Comparison of ENCODE assay signal across 1 cellular context in genomic region chr3:119990888-119991287, GRCh38.
TF ChIP-seq lines count a peak whose summit lies in the region.

No MANE protein-coding gene starts in this region.

TF ChIP-seq in endothelial cell of umbilical vein, 7 proteins besides CTCF, POLR2A, EP300 and RAD21 (continued from another document):
- TF ChIP-seq MAX (IDR thresholded peaks at IDR 0.05; ENCODE audit: insufficient read depth, insufficient read length) (no peak), EZH2 (IDR thresholded peaks at IDR 0.05; ENCODE audit: borderline replicate concordance, low read depth, low read length, severe bottlenecking) (no peak)
